In the genomic region with DNA sequence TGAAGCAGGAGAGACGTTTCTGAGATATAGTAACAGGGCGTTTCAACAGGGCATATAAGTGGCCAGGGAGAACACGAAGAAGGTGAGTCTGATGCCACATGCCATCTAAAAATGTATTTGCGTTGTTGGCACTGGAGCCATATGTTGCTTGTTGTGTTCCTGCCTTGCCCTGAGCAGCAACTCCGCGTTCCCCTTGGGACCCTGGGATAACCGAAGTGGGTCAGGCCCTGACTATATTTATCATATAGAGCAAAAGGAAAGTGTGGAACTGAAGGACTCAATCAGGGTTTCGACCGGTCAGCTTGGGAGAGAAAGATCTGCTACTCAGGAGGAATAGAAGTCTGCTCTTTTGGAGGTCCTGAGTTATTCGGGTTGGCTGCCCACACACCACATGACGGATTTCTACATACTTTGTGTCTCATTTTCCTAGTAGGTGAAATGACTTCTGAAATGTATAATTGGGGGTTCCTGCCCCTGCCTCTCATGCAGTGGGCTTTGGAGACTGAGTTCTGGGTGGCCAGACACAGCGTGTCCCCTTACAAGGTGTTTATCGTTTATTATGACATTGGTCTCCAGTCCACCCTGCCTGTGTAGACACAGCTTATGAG, we compare ENCODE assay signal across 14 cellular contexts. TPM values are rescaled to one million over a fixed set of nuclear protein-coding genes. Genes with fewer than 3 reads are reported as not detected.
A peak's percentile ranks its signal among the peaks of the same experiment; 100 is the strongest.
DNase-seq lines count a peak whose midpoint lies in the region; TF ChIP-seq lines count a peak whose summit lies in the region.
"Had no signal": no experiment of that assay in that cellular context is flagged by ENCODE, and none has a peak within 500 bp of the region (broad histone marks: within the 10 kb centered on the region; RNA-seq: fewer than 3 reads in every experiment).

No MANE protein-coding gene starts in this region.

- no peak overlapping the region for H2BK12ac ChIP-seq in trophoblast cell (ENCODE audit: low read length)

- no peak overlapping the region for H4K91ac ChIP-seq in trophoblast cell (ENCODE audit: low read depth, low read length)

- H2AK5ac ChIP-seq in trophoblast cell (ENCODE audit: low read length) = no peak overlapping the region

- H3K9ac ChIP-seq in rectal smooth muscle tissue (ENCODE audit: low read length) (no peak overlapping the region), trophoblast cell (ENCODE audit: low read length) (no peak overlapping the region)

- H3K27ac ChIP-seq in rectal smooth muscle tissue (ENCODE audit: low read depth, low read length) (peak overlapping the region; percentile 10), trophoblast cell (ENCODE audit: low read depth, low read length) (no peak overlapping the region), tibial nerve (no peak overlapping the region), WERI-Rb-1 (no peak overlapping the region)

- peaks cover 47% of the 10 kb centered on the region for H3K4me1 Mint-ChIP-seq in activated CD4-positive, alpha-beta T cell treated with anti-CD3 and anti-CD28 coated beads, Interleukin-2, amount 10 ng/mL, durations not matched to agents 7 days and 5 days
- H3K4me1 Mint-ChIP-seq in chondrocyte (ENCODE audit: low read depth) = peaks cover 72% of the 10 kb centered on the region

- no peak overlapping the region for H3K4me2 ChIP-seq in trophoblast cell (ENCODE audit: low read length)

- H3K27me3 Mint-ChIP-seq in activated CD4-positive, alpha-beta T cell treated with anti-CD3 and anti-CD28 coated beads, Interleukin-2, amount 10 ng/mL, durations not matched to agents 7 days and 5 days = peaks cover 22% of the 10 kb centered on the region
- H3K27me3 Mint-ChIP-seq in chondrocyte (ENCODE audit: low read depth) = no peaks in the 10 kb centered on the region

- no peaks in the 10 kb centered on the region for H3K9me3 Mint-ChIP-seq in activated CD4-positive, alpha-beta T cell treated with anti-CD3 and anti-CD28 coated beads, Interleukin-2, amount 10 ng/mL, durations not matched to agents 7 days and 5 days
- H3K9me3 Mint-ChIP-seq in chondrocyte (ENCODE audit: low read depth) = no peaks in the 10 kb centered on the region

- no peak overlapping the region for H4K12ac ChIP-seq in trophoblast cell (ENCODE audit: low read depth, low read length)

- H2AFZ ChIP-seq in trophoblast cell (ENCODE audit: insufficient read depth, low read length, poor library complexity) = no peak overlapping the region

- peak overlapping the region; percentile 81 for H3K4me3 Mint-ChIP-seq in activated CD4-positive, alpha-beta T cell treated with anti-CD3 and anti-CD28 coated beads, Interleukin-2, amount 10 ng/mL, durations not matched to agents 7 days and 5 days
- peak overlapping the region; percentile 99 for H3K4me3 Mint-ChIP-seq in chondrocyte (ENCODE audit: unreplicated experiment)

- no peak overlapping the region for H2BK5ac ChIP-seq in trophoblast cell (ENCODE audit: low read depth, low read length, poor library complexity)

- peaks cover 16% of the 10 kb centered on the region for H3K79me1 ChIP-seq in trophoblast cell (ENCODE audit: low read length)

- no CpG with 5 or more reads among the region's 13 CpGs for WGBS in trophoblast cell (ENCODE audit: extremely low coverage, insufficient coverage, insufficient read length)
- WGBS in tibial nerve, 2 donors = 79 to 83% methylated on average over 13 of the region's 13 CpGs

- TF ChIP-seq POLR2A in tibial nerve (IDR thresholded peaks at IDR 0.05) = no peak

- no peak overlapping the region for H2BK120ac ChIP-seq in trophoblast cell (ENCODE audit: insufficient read depth, low read length, poor library complexity)

- peaks cover 38% of the 10 kb centered on the region for H3K36me3 Mint-ChIP-seq in activated CD4-positive, alpha-beta T cell treated with anti-CD3 and anti-CD28 coated beads, Interleukin-2, amount 10 ng/mL, durations not matched to agents 7 days and 5 days (ENCODE audit: low read depth)
- H3K36me3 Mint-ChIP-seq in chondrocyte (ENCODE audit: low read depth) = peaks cover 72% of the 10 kb centered on the region
- H3K36me3 Mint-ChIP-seq: naive thymus-derived CD8-positive, alpha-beta T cell had no signal

- no peak overlapping the region for H3K18ac ChIP-seq in trophoblast cell (ENCODE audit: low read length)

- H4K8ac ChIP-seq in trophoblast cell (ENCODE audit: low read depth, low read length) = no peak overlapping the region

- no peaks in the 10 kb centered on the region for H3K36me3 ChIP-seq in rectal smooth muscle tissue (ENCODE audit: control insufficient read depth, insufficient read depth, low read length)
- H3K36me3 ChIP-seq in trophoblast cell (ENCODE audit: control insufficient read depth in 1 of 2, insufficient read depth in 2 of 2, low read length in 2 of 2) = peaks cover 8 to 11% of the 10 kb centered on the region in 2 experiments
- H3K36me3 ChIP-seq in tibial nerve = no peaks in the 10 kb centered on the region
- H3K36me3 ChIP-seq in WERI-Rb-1 = no peaks in the 10 kb centered on the region
- H3K36me3 ChIP-seq: thyroid gland had no signal

- no peak overlapping the region for H3K14ac ChIP-seq in trophoblast cell (ENCODE audit: low read length)

- POLR2A ChIA-PET in activated CD4-positive, alpha-beta T cell treated with anti-CD3 and anti-CD28 coated beads, Interleukin-2, amount 10 ng/mL, durations not matched to agents 7 days and 5 days (lab: Charles Lee) = no interaction called here

- H3K4me3 ChIP-seq in rectal smooth muscle tissue (ENCODE audit: low read length) = no peak overlapping the region
- H3K4me3 ChIP-seq in trophoblast cell (ENCODE audit: low read depth, low read length) = no peak overlapping the region
- H3K4me3 ChIP-seq in tibial nerve = no peak overlapping the region
- no peak overlapping the region for H3K4me3 ChIP-seq in WERI-Rb-1 (ENCODE audit: low read depth, low read length)
- H3K4me3 ChIP-seq: thyroid gland had no signal

- H3K9me3 ChIP-seq in trophoblast cell (ENCODE audit: insufficient read depth, low read depth, low read length) = peaks cover 2% of the 10 kb centered on the region
- H3K9me3 ChIP-seq in tibial nerve = no peaks in the 10 kb centered on the region
- no peaks in the 10 kb centered on the region for H3K9me3 ChIP-seq in WERI-Rb-1 (ENCODE audit: severe bottlenecking)
- H3K9me3 ChIP-seq: thyroid gland had no signal

- H3K27me3 ChIP-seq in rectal smooth muscle tissue (ENCODE audit: control insufficient read depth, insufficient read depth, low read length) (peaks cover 7% of the 10 kb centered on the region), trophoblast cell (ENCODE audit: insufficient read depth, low read length) (peaks cover 4% of the 10 kb centered on the region), tibial nerve (peaks cover 0 to 57% of the 10 kb centered on the region in 2 donors), WERI-Rb-1 (ENCODE audit: insufficient read depth, low read depth, severe bottlenecking) (peaks cover 9% of the 10 kb centered on the region)
- H3K27me3 ChIP-seq: thyroid gland had no signal

- CTCF ChIA-PET in activated CD4-positive, alpha-beta T cell treated with anti-CD3 and anti-CD28 coated beads, Interleukin-2, amount 10 ng/mL, durations not matched to agents 7 days and 5 days (lab: Charles Lee) = interaction anchor here (7.8 kb wide), 1 partner anchor 30 kb away, joined by 91 read pairs; no protein-coding TSS in a partner anchor

- H3K27ac Mint-ChIP-seq in activated CD4-positive, alpha-beta T cell treated with anti-CD3 and anti-CD28 coated beads, Interleukin-2, amount 10 ng/mL, durations not matched to agents 7 days and 5 days = no peak overlapping the region
- H3K27ac Mint-ChIP-seq in chondrocyte (ENCODE audit: unreplicated experiment) = peak overlapping the region; percentile 100
- H3K27ac Mint-ChIP-seq: naive thymus-derived CD8-positive, alpha-beta T cell had no signal

- no peak overlapping the region for H3K23ac ChIP-seq in trophoblast cell (ENCODE audit: low read length)

- H3K4ac ChIP-seq in trophoblast cell (ENCODE audit: low read depth, low read length) = no peak overlapping the region

- TF ChIP-seq CTCF in chondrocyte (IDR thresholded peaks at IDR 0.05) = no peak
- no peak for TF ChIP-seq CTCF in tibial nerve (IDR thresholded peaks at IDR 0.05)
- TF ChIP-seq CTCF in WERI-Rb-1 (IDR thresholded peaks at IDR 0.05; ENCODE audit: low read depth, low read length) = no peak

- no peak for TF ChIP-seq EP300 in tibial nerve (IDR thresholded peaks at IDR 0.05)

- H3K4me1 ChIP-seq in rectal smooth muscle tissue (ENCODE audit: control insufficient read depth, insufficient read depth, low read length) = peaks cover 26% of the 10 kb centered on the region
- peaks cover 22 to 29% of the 10 kb centered on the region in 2 experiments for H3K4me1 ChIP-seq in trophoblast cell (ENCODE audit: control insufficient read depth in 1 of 2, insufficient read depth in 2 of 2, low read length in 2 of 2)
- H3K4me1 ChIP-seq in tibial nerve = peaks cover 0 to 45% (median 28%) of the 10 kb centered on the region in 4 donors

- H3K79me2 ChIP-seq in trophoblast cell (ENCODE audit: control insufficient read depth, insufficient read depth, low read length, poor library complexity) = peaks cover 10% of the 10 kb centered on the region

- no peak for DNase-seq in activated CD4-positive, alpha-beta T cell treated with anti-CD3 and anti-CD28 coated beads, Interleukin-2, amount 10 ng/mL, durations not matched to agents 7 days and 5 days
- DNase-seq in activated CD4-positive, alpha-beta T cell treated with anti-CD3 and anti-CD28 coated beads, Interleukin-2, amount 50 U/mL, for 4 hours = no peak
- DNase-seq in LHCN-M2 (ENCODE audit: low read depth) (peak; percentile 21), chondrocyte (ENCODE audit: low spot score) (no peak), trophoblast cell (no peak), tibial nerve (ENCODE audit: low spot score in 2 of 2) (no peak), WERI-Rb-1 (no peak)
- DNase-seq: activated naive CD4-positive, alpha-beta T cell; effector CD8-positive, alpha-beta T cell; naive thymus-derived CD8-positive, alpha-beta T cell; NCI-H1092; stimulated activated CD4-positive, alpha-beta T cell treated with anti-CD3 and anti-CD28 coated beads, Interleukin-4, amount 100 ng/mL, for 4 hours; thyroid gland had no signal

RNA-seq across cellular contexts. Expression of a gene that starts 3.0 kb away (rescaled TPM):
- 10 to 100 TPM in 1 of 2 experiments, 1 to 10 TPM in 1; 8.9 to 11.7 TPM for total RNA-seq in activated CD4-positive, alpha-beta T cell treated with anti-CD3 and anti-CD28 coated beads, Interleukin-2, amount 10 ng/mL, durations not matched to agents 7 days and 5 days
- total RNA-seq in LHCN-M2 (2014; rRNA removed) = 1,426 and 2,025 TPM in 2 replicates
- polyA plus RNA-seq in LHCN-M2 (2012) = 1,502 TPM
- total RNA-seq in chondrocyte = 321 to 1,121 TPM (median 1,110 TPM) in 3 replicates
- 30.0 and 31.8 TPM in 2 replicates for polyA plus RNA-seq in trophoblast cell (2013)
- 1 to 10 TPM in 3 of 4 donors, under 1 TPM in 1; 0.90 to 3.9 (median 1.2) TPM for total RNA-seq in tibial nerve
- total RNA-seq: naive thymus-derived CD8-positive, alpha-beta T cell had no signal
- polyA plus RNA-seq: naive thymus-derived CD8-positive, alpha-beta T cell had no signal

Comparison
In these comparisons a context has a peak if more than half of its experiments do, and no peak if none do; other contexts are left out.
1. RNA of a gene that starts 3.0 kb away (total RNA-seq): 1,426 to 2,025 TPM in LHCN-M2 and 321 to 1,121 TPM in chondrocyte; 8.9 to 11.7 TPM in activated CD4-positive, alpha-beta T cell treated with anti-CD3 and anti-CD28 coated beads, Interleukin-2, amount 10 ng/mL, durations not matched to agents 7 days and 5 days and 0.90 to 3.9 TPM in tibial nerve; every median in the first group is over 10 times any median in the second.